31 cellular contexts compared by ENCODE assay signal in the genomic region with DNA sequence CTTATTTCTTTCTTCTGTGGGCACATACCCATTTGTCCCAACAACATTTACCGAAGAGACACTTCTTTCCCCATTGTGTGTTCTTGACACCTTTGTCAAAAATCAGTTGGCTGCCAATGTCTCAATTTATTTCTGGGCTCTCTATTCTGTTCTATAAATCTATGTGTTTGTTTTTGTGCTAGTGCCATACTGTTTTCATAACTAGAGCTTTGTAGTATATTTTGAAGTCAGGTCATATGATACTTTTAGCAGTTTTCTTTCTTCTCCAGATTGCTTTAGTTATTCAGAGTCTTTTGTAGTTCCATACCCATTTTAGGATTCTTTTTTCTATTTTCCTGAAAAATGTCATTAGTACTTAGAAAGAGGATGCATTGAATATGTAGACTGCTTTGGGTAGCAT.
A peak's percentile ranks its signal among the peaks of the same experiment; 100 is the strongest.
DNase-seq lines count a peak whose midpoint lies in the region; TF ChIP-seq lines count a peak whose summit lies in the region.
"Had no signal": no experiment of that assay in that cellular context is flagged by ENCODE, and none has a peak within 500 bp of the region (broad histone marks: within the 10 kb centered on the region; RNA-seq: fewer than 3 reads in every experiment).

No MANE protein-coding gene starts in this region.

- TF ChIP-seq CTCF in HEK293 (tag by site-specific recombination; IDR thresholded peaks at IDR 0.05) (no peak), endodermal cell (conservative IDR thresholded peaks at IDR 0.05) (no peak)

- H3K4me1 ChIP-seq in HEK293 (ENCODE audit: control insufficient read depth, insufficient read depth, low read length) (no peaks in the 10 kb centered on the region), endodermal cell (ENCODE audit: control insufficient read depth, insufficient read depth, low read length) (no peaks in the 10 kb centered on the region), SJCRH30 (no peaks in the 10 kb centered on the region)
- H3K4me1 ChIP-seq: A549; BE2C; BLaER1; BLaER1 treated with 17β-estradiol and CSF1 and Interleukin-3, amounts not matched to agents 10 nM and 100 nM; Caco-2 had no signal

- no peaks in the 10 kb centered on the region for H3K36me3 Mint-ChIP-seq in endodermal cell (ENCODE audit: low read depth)
- H3K36me3 Mint-ChIP-seq: CD14-positive monocyte; CD4-positive, alpha-beta memory T cell; CD4-positive, CD25-positive, alpha-beta regulatory T cell; CD8-positive, alpha-beta memory T cell; CD8-positive, alpha-beta T cell had no signal

- 100% methylated on average over 1 of the region's 1 CpG; no CpG with 5 or more reads in 1 of the 2 experiments for WGBS in endodermal cell (ENCODE audit: insufficient coverage in 1 of 2, insufficient read length in 1 of 2), 2 experiments

- no peaks in the 10 kb centered on the region for H3K9me3 ChIP-seq in HEK293 (ENCODE audit: control insufficient read depth, insufficient read depth, low read depth, low read length)
- H3K9me3 ChIP-seq in endodermal cell (ENCODE audit: control insufficient read depth, low read length) = peaks cover 45% of the 10 kb centered on the region
- no peaks in the 10 kb centered on the region for H3K9me3 ChIP-seq in SJCRH30 (replicated peaks)
- H3K9me3 ChIP-seq: A549, BE2C, Caco-2 had no signal

- H3K4me3 ChIP-seq in HEK293 (ENCODE audit: low read depth, low read length) = no peak overlapping the region
- peak overlapping the region; percentile 56 for H3K4me3 ChIP-seq in endodermal cell (ENCODE audit: low read length)
- no peak overlapping the region for H3K4me3 ChIP-seq in SJCRH30
- H3K4me3 ChIP-seq: A549; BLaER1; BLaER1 treated with 17β-estradiol and CSF1 and Interleukin-3, amounts not matched to agents 10 nM and 100 nM had no signal

- no peaks in the 10 kb centered on the region for H3K27me3 ChIP-seq in endodermal cell (ENCODE audit: control insufficient read depth, insufficient read depth, low read length, poor library complexity, severe bottlenecking)
- H3K27me3 ChIP-seq in SJCRH30 = no peaks in the 10 kb centered on the region
- H3K27me3 ChIP-seq: BE2C; BLaER1; BLaER1 treated with 17β-estradiol and CSF1 and Interleukin-3, amounts not matched to agents 10 nM and 100 nM had no signal

- DNase-seq in endodermal cell (no peak), SJCRH30 (no peak), GF-D8 (lab: John Stamatoyannopoulos, UW) (no peak)
- DNase-seq: 8988T; ACHN; AML-193; BE2C; C1 segment of cervical spinal cord; Caco-2; Calu3; CD4-positive, alpha-beta memory T cell; CD4-positive, alpha-beta T cell; CD4-positive, CD25-positive, alpha-beta regulatory T cell; CD8-positive, alpha-beta memory T cell; CD8-positive, alpha-beta T cell; COR-L47; DMS 273 treated with DMSO at 0.1 percent for 48 hours; DMS153; DMS53; DMS79; DMS79 treated with DMSO at 0.1 percent for 48 hours; DND-41; EL had no signal

- CTCF ChIA-PET in HEK293 (lab: Yijun Ruan, JAX) = no interaction called here

- POLR2A ChIA-PET in HEK293 (lab: Yijun Ruan, JAX) = no interaction called here

- peaks cover 31% of the 10 kb centered on the region for H3K9me3 Mint-ChIP-seq in endodermal cell

- H3K36me3 ChIP-seq in HEK293 (ENCODE audit: control insufficient read depth in 2 of 2, insufficient read depth in 1 of 2, low read length in 2 of 2) (no peaks in the 10 kb centered on the region), endodermal cell (ENCODE audit: control insufficient read depth, insufficient read depth, low read length) (no peaks in the 10 kb centered on the region), SJCRH30 (no peaks in the 10 kb centered on the region)
- H3K36me3 ChIP-seq: BE2C; BLaER1; BLaER1 treated with 17β-estradiol and CSF1 and Interleukin-3, amounts not matched to agents 10 nM and 100 nM had no signal

- H3K4me1 Mint-ChIP-seq in endodermal cell = no peaks in the 10 kb centered on the region
- H3K4me1 Mint-ChIP-seq: B cell; CD14-positive monocyte; CD4-positive, alpha-beta memory T cell; CD4-positive, CD25-positive, alpha-beta regulatory T cell; CD8-positive, alpha-beta memory T cell had no signal

- H3K27ac ChIP-seq in HEK293 (ENCODE audit: extremely low read depth, low read depth, low read length) (no peak overlapping the region), endodermal cell (ENCODE audit: low read depth, low read length) (no peak overlapping the region), SJCRH30 (no peak overlapping the region)
- H3K27ac ChIP-seq: 22Rv1; A549; BLaER1; BLaER1 treated with 17β-estradiol and CSF1 and Interleukin-3, amounts not matched to agents 10 nM and 100 nM; C4-2B had no signal

- H3K4me3 Mint-ChIP-seq in endodermal cell = no peak overlapping the region
- H3K4me3 Mint-ChIP-seq: B cell; CD14-positive monocyte; CD4-positive, alpha-beta memory T cell; CD4-positive, alpha-beta T cell; CD4-positive, CD25-positive, alpha-beta regulatory T cell; CD8-positive, alpha-beta memory T cell; CD8-positive, alpha-beta T cell had no signal

- H3K9ac ChIP-seq in endodermal cell (ENCODE audit: extremely low read depth, low read length, poor library complexity, severe bottlenecking) = no peak overlapping the region
- H3K9ac ChIP-seq: BLaER1; BLaER1 treated with 17β-estradiol and CSF1 and Interleukin-3, amounts not matched to agents 10 nM and 100 nM had no signal

- peaks cover 6% of the 10 kb centered on the region for H3K27me3 Mint-ChIP-seq in endodermal cell (ENCODE audit: insufficient read depth)
- H3K27me3 Mint-ChIP-seq: B cell; CD4-positive, alpha-beta memory T cell; CD4-positive, alpha-beta T cell; CD4-positive, CD25-positive, alpha-beta regulatory T cell; CD8-positive, alpha-beta memory T cell had no signal

- no peak overlapping the region for H3K27ac Mint-ChIP-seq in endodermal cell
- H3K27ac Mint-ChIP-seq: B cell; CD14-positive monocyte; CD4-positive, alpha-beta memory T cell; CD4-positive, alpha-beta T cell; CD4-positive, CD25-positive, alpha-beta regulatory T cell; CD8-positive, alpha-beta memory T cell; CD8-positive, alpha-beta T cell had no signal

TF ChIP-seq in HEK293, 187 proteins besides CTCF, POLR2A, EP300 and RAD21:
- peak; percentile 80 for TF ChIP-seq SETDB1 (IDR thresholded peaks at IDR 0.05; ENCODE audit: insufficient read length, low read length)
- no peak for TF ChIP-seq SCRT1 (tag by site-specific recombination; IDR thresholded peaks at IDR 0.05; ENCODE audit: borderline replicate concordance)
- TF ChIP-seq TRIM28 (IDR thresholded peaks at IDR 0.05; ENCODE audit: borderline replicate concordance, low read length) = peak; percentile 77; the same call in 1 of the 2 replicates
